19 cellular contexts compared by ENCODE assay signal in the genomic region with DNA sequence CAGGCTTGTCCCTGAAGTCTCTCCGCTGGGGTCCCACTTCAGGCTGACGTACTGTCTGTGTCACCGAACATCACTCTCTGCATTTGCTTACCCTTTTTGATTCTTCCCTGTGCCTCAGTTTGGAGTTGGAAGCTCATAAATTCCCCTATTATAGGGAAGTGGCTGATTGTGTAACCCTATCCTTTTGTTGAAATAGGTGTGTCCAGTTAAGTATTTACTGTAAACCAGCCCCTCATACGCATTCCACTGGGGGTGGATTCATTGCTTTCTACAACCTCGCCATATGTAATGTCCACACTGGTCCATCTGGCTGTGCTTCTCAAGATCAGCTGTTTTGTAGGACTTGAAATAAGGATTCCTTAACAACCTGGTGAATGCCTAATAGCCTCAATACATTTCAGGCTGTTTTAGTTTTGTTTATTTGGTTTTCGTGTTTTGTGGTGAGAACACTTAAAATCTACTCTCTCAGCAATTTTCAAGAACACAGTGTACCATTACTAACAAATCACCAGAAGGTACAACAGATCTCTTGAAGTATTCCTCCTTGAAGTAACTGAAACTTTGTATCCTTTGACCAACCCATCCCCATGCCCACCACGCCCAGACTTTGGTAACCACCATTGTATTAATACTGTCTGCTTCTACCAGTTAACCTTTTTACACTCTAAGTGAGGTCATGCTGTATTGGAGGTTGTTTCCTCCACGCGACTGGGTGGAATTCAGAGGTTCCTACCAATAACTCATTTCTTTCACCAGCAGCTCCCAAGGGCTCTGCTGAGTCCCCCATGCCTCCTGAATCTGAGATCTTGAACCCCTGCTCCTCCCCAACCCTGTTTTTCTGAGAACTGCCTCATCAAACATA. TPM values are rescaled to one million over a fixed set of nuclear protein-coding genes. Genes with fewer than 3 reads are reported as not detected.
A peak's percentile ranks its signal among the peaks of the same experiment; 100 is the strongest.
DNase-seq lines count a peak whose midpoint lies in the region; ATAC-seq, FAIRE-seq and TF ChIP-seq lines count a peak whose summit lies in the region.
"Had no signal": no experiment of that assay in that cellular context is flagged by ENCODE, and none has a peak within 500 bp of the region (broad histone marks: within the 10 kb centered on the region; RNA-seq: fewer than 3 reads in every experiment).

No MANE protein-coding gene starts in this region.

- H3K4me3 ChIP-seq in MM.1S (ENCODE audit: low read length) (peak overlapping the region; percentile 47; the same call in 1 of the 2 replicates), bronchial epithelial cell (ENCODE audit: low read depth, low read length) (no peak overlapping the region), trophoblast cell (ENCODE audit: low read depth, low read length) (no peak overlapping the region)
- H3K4me3 ChIP-seq: body of pancreas, ovary, right lobe of liver had no signal

- H2BK5ac ChIP-seq in trophoblast cell (ENCODE audit: low read depth, low read length, poor library complexity): no peak overlapping the region

- H3K9me3 ChIP-seq in MM.1S (replicated peaks; ENCODE audit: insufficient read depth, low read length) (no peaks in the 10 kb centered on the region), trophoblast cell (ENCODE audit: insufficient read depth, low read depth, low read length) (peaks cover 2% of the 10 kb centered on the region)
- H3K9me3 ChIP-seq: body of pancreas, ovary, right lobe of liver had no signal

- no peaks in the 10 kb centered on the region for H3K79me1 ChIP-seq in trophoblast cell (ENCODE audit: low read length)

- no peak overlapping the region for H4K91ac ChIP-seq in trophoblast cell (ENCODE audit: low read depth, low read length)

- H3K27me3 ChIP-seq in MM.1S (replicated peaks; ENCODE audit: insufficient read depth, low read length): peaks cover 17% of the 10 kb centered on the region
- H3K27me3 ChIP-seq in bronchial epithelial cell (ENCODE audit: control insufficient read depth, insufficient read depth, low read length): peaks cover 12% of the 10 kb centered on the region
- H3K27me3 ChIP-seq in trophoblast cell (ENCODE audit: insufficient read depth, low read length): peaks cover 20% of the 10 kb centered on the region

- H3K36me3 ChIP-seq in MM.1S (replicated peaks; ENCODE audit: insufficient read depth, low read length) (no peaks in the 10 kb centered on the region), bronchial epithelial cell (ENCODE audit: control insufficient read depth, insufficient read depth, low read length) (no peaks in the 10 kb centered on the region), trophoblast cell (ENCODE audit: control insufficient read depth in 1 of 2, insufficient read depth in 2 of 2, low read length in 2 of 2) (no peaks in the 10 kb centered on the region)
- H3K36me3 ChIP-seq: ovary, right lobe of liver had no signal

- H2AFZ ChIP-seq in MM.1S (ENCODE audit: low read length) (no peak overlapping the region), trophoblast cell (ENCODE audit: insufficient read depth, low read length, poor library complexity) (no peak overlapping the region)

- H3K23ac ChIP-seq in trophoblast cell (ENCODE audit: low read length): peak overlapping the region; percentile 44

- H3K79me2 ChIP-seq in MM.1S (ENCODE audit: low read length) (no peaks in the 10 kb centered on the region), trophoblast cell (ENCODE audit: control insufficient read depth, insufficient read depth, low read length, poor library complexity) (no peaks in the 10 kb centered on the region)

- WGBS in trophoblast cell (ENCODE audit: extremely low coverage, insufficient coverage, insufficient read length): no CpG with 5 or more reads among the region's 9 CpGs

- no peak overlapping the region for H3K4ac ChIP-seq in trophoblast cell (ENCODE audit: low read depth, low read length)

- no peak overlapping the region for H2BK12ac ChIP-seq in trophoblast cell (ENCODE audit: low read length)

- H2BK120ac ChIP-seq in trophoblast cell (ENCODE audit: insufficient read depth, low read length, poor library complexity): no peak overlapping the region

- H3K14ac ChIP-seq in trophoblast cell (ENCODE audit: low read length): no peak overlapping the region

- peak; percentile 48 for DNase-seq in CD1c-positive myeloid dendritic cell (ENCODE audit: extremely low spot score)
- no peak for DNase-seq in MM.1S
- peak; percentile 24 for DNase-seq in bronchial epithelial cell (ENCODE audit: low read depth)
- DNase-seq in trophoblast cell: no peak
- no peak for DNase-seq in NCI-H524 (lab: John Stamatoyannopoulos, UW)
- no peak for DNase-seq in activated gamma-delta T cell (lab: John Stamatoyannopoulos, UW)
- no peak for DNase-seq in 8988T
- DNase-seq: activated naive CD8-positive, alpha-beta T cell treated with anti-CD3 and anti-CD28 coated beads, Interleukin-2, amount 10 ng/mL, durations not matched to agents 7 days and 5 days; cortex of kidney; NCI-H2107 had no signal

- no peak for TF ChIP-seq CTCF in MM.1S (IDR thresholded peaks at IDR 0.05; ENCODE audit: low read length)
- TF ChIP-seq CTCF in bronchial epithelial cell (IDR thresholded peaks at IDR 0.05; ENCODE audit: insufficient read depth, low read length, severe bottlenecking): no peak

- no peaks in the 10 kb centered on the region for H4K20me1 ChIP-seq in MM.1S (ENCODE audit: insufficient read depth, low read length)

- H3F3A ChIP-seq in MM.1S (ENCODE audit: insufficient read depth, low read length): peaks cover 7% of the 10 kb centered on the region; the same call in 1 of the 2 replicates

- no peak overlapping the region for H4K8ac ChIP-seq in trophoblast cell (ENCODE audit: low read depth, low read length)

- H3K27ac ChIP-seq in MM.1S (ENCODE audit: low read length) (peak overlapping the region; percentile 1; the same call in 1 of the 2 replicates), trophoblast cell (ENCODE audit: low read depth, low read length) (no peak overlapping the region)
- H3K27ac ChIP-seq: body of pancreas, ovary, right lobe of liver had no signal

- H3K9ac ChIP-seq in MM.1S (ENCODE audit: low read length) (no peak overlapping the region), trophoblast cell (ENCODE audit: low read length) (no peak overlapping the region)

- H3K9me2 ChIP-seq in MM.1S (replicated peaks; ENCODE audit: insufficient read depth, low read length): no peaks in the 10 kb centered on the region

- H3K18ac ChIP-seq in trophoblast cell (ENCODE audit: low read length): no peak overlapping the region

- FAIRE-seq in bronchial epithelial cell (lab: Jason Lieb, UNC): no peak

- H3K4me1 ChIP-seq in MM.1S (ENCODE audit: low read length) (peaks cover 13% of the 10 kb centered on the region), trophoblast cell (ENCODE audit: control insufficient read depth in 1 of 2, insufficient read depth in 2 of 2, low read length in 2 of 2) (no peaks in the 10 kb centered on the region)

- no peak overlapping the region for H2AK5ac ChIP-seq in trophoblast cell (ENCODE audit: low read length)

- H4K12ac ChIP-seq in trophoblast cell (ENCODE audit: low read depth, low read length): no peak overlapping the region

- no peak for ATAC-seq in HG02938 (IDR thresholded peaks at IDR 0.05; ENCODE audit: unreplicated experiment)

- H3K4me2 ChIP-seq in MM.1S (ENCODE audit: low read depth, low read length) (peak overlapping the region; percentile 59), trophoblast cell (ENCODE audit: low read length) (no peak overlapping the region)

RNA-seq across cellular contexts. Expression of a gene that starts 5.9 kb away (rescaled TPM):
- total RNA-seq in bronchial epithelial cell: not detected in 2 replicates
- not detected in 2 replicates for polyA plus RNA-seq in trophoblast cell (2013)
- total RNA-seq: activated naive CD8-positive, alpha-beta T cell treated with anti-CD3 and anti-CD28 coated beads, Interleukin-2, amount 10 ng/mL, durations not matched to agents 7 days and 5 days; body of pancreas; naive thymus-derived CD8-positive, alpha-beta T cell; ovary; SK-MEL-5; urinary bladder had no signal
- polyA plus RNA-seq: AG04450; keratinocyte; naive thymus-derived CD8-positive, alpha-beta T cell; ovary; urinary bladder had no signal

RNA-seq across cellular contexts. Expression of a gene that starts 17.2 kb away (rescaled TPM):
- total RNA-seq in bronchial epithelial cell: 0.13 TPM in 1 of 2 replicates, not detected in the other
- not detected in 2 replicates for polyA plus RNA-seq in trophoblast cell (2013)
- total RNA-seq: activated naive CD8-positive, alpha-beta T cell treated with anti-CD3 and anti-CD28 coated beads, Interleukin-2, amount 10 ng/mL, durations not matched to agents 7 days and 5 days; naive thymus-derived CD8-positive, alpha-beta T cell; ovary; SK-MEL-5 had no signal
- polyA plus RNA-seq: AG04450, keratinocyte, ovary had no signal

RNA-seq across cellular contexts. Expression of a gene that starts 31.0 kb away (rescaled TPM):
- not detected in 2 replicates for total RNA-seq in bronchial epithelial cell
- not detected in 2 replicates for polyA plus RNA-seq in trophoblast cell (2013)
- total RNA-seq: activated naive CD8-positive, alpha-beta T cell treated with anti-CD3 and anti-CD28 coated beads, Interleukin-2, amount 10 ng/mL, durations not matched to agents 7 days and 5 days; body of pancreas; naive thymus-derived CD8-positive, alpha-beta T cell; SK-MEL-5 had no signal
- polyA plus RNA-seq: AG04450; keratinocyte; naive thymus-derived CD8-positive, alpha-beta T cell; ovary; urinary bladder had no signal

RNA-seq across cellular contexts. Expression of a gene that starts 33.3 kb away (rescaled TPM):
- not detected in 2 replicates for total RNA-seq in bronchial epithelial cell
- polyA plus RNA-seq in trophoblast cell (2013): not detected in 2 replicates
- total RNA-seq: activated naive CD8-positive, alpha-beta T cell treated with anti-CD3 and anti-CD28 coated beads, Interleukin-2, amount 10 ng/mL, durations not matched to agents 7 days and 5 days; naive thymus-derived CD8-positive, alpha-beta T cell; SK-MEL-5; urinary bladder had no signal
- polyA plus RNA-seq: AG04450; keratinocyte; naive thymus-derived CD8-positive, alpha-beta T cell; ovary; urinary bladder had no signal

RNA-seq across cellular contexts. Expression of a gene that starts 54.5 kb away (rescaled TPM):
- total RNA-seq in bronchial epithelial cell: 1.6 and 1.7 TPM in 2 replicates
- polyA plus RNA-seq in trophoblast cell (2013): 0.03 TPM in 1 of 2 replicates, not detected in the other
- total RNA-seq: activated naive CD8-positive, alpha-beta T cell treated with anti-CD3 and anti-CD28 coated beads, Interleukin-2, amount 10 ng/mL, durations not matched to agents 7 days and 5 days; naive thymus-derived CD8-positive, alpha-beta T cell; right lobe of liver; SK-MEL-5 had no signal
- polyA plus RNA-seq: AG04450 had no signal

Comparison
In these comparisons a context has a peak if more than half of its experiments do, and no peak if none do; other contexts are left out.
1. DNase-seq: peak in CD1c-positive myeloid dendritic cell (single experiment) and bronchial epithelial cell (single experiment); none in MM.1S (single experiment), trophoblast cell (0 of 2), NCI-H524 (0 of 2), activated gamma-delta T cell (single experiment) and 8988T (single experiment).